12 cellular contexts compared by ENCODE assay signal in the genomic region with DNA sequence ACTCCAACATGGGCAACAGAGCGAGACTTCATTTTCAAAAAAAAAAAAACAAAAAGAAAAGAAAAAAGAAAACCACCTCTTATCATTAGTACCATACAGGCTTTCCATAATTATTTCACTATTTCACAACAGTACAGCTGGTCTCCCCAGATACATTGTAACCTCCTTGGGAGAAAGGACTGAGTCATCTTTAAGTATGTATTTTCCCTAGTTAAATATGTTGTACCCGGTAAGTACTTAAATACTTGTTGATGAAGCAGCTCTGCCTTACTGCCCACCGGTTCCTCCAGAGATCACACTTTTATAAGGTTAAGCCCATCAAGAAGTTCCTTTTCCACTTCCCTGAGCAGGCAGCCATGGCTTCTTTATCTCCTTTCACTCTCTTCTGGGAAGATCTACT.
A peak's percentile ranks its signal among the peaks of the same experiment; 100 is the strongest.
DNase-seq lines count a peak whose midpoint lies in the region; ATAC-seq and TF ChIP-seq lines count a peak whose summit lies in the region.
"Had no signal": no experiment of that assay in that cellular context is flagged by ENCODE, and none has a peak within 500 bp of the region (broad histone marks: within the 10 kb centered on the region; RNA-seq: fewer than 3 reads in every experiment).

No MANE protein-coding gene starts in this region.

- no peak overlapping the region for H2AFZ ChIP-seq in OCI-LY7 (ENCODE audit: low read length)

- H3K9me2 ChIP-seq in OCI-LY7 (ENCODE audit: insufficient read depth, low read length), result no peaks in the 10 kb centered on the region

- intact Hi-C loops in OCI-LY7 (cut with micrococcal nuclease; ENCODE audit: unreplicated experiment), result loop anchor here (5.0 kb wide), 1 partner anchor 243 kb away; no protein-coding TSS in a partner anchor
- intact Hi-C loops in posterior vena cava (cut with DNase I), result no loop called here

- H3K36me3 ChIP-seq in BJ (ENCODE audit: control insufficient read depth, insufficient read depth, low read length) (no peaks in the 10 kb centered on the region), OCI-LY7 (ENCODE audit: insufficient read depth, low read length) (no peaks in the 10 kb centered on the region)

- H3K27me3 ChIP-seq in BJ (ENCODE audit: control insufficient read depth, insufficient read depth, low read length), result no peaks in the 10 kb centered on the region

- no peak overlapping the region for H3K4me3 ChIP-seq in BJ (ENCODE audit: low read depth, low read length)
- H3K4me3 ChIP-seq in OCI-LY7 (ENCODE audit: low read depth, low read length, poor library complexity, severe bottlenecking), result no peak overlapping the region
- no peak overlapping the region for H3K4me3 ChIP-seq in fibroblast of mammary gland (ENCODE audit: control insufficient read depth, low read depth, low read length)

- DNase-seq in BJ (ENCODE audit: low read depth), result peak; percentile 33
- no peak for DNase-seq in OCI-LY7 (ENCODE audit: low spot score)
- peak; percentile 79 for DNase-seq in fibroblast of mammary gland (ENCODE audit: low read depth)
- no peak for DNase-seq in posterior vena cava (ENCODE audit: low spot score)
- DNase-seq in activated CD4-positive, CD25-positive, alpha-beta regulatory T cell treated with anti-CD3 and anti-CD28 coated beads, Interleukin-2, amount 50 U/mL, for 72 hours, result no peak
- DNase-seq in NCI-H510A treated with DMSO at 0.1 percent for 48 hours (lab: John Stamatoyannopoulos, UW), result no peak
- no peak for DNase-seq in activated naive CD4-positive, alpha-beta T cell treated with anti-CD3 and anti-CD28 coated beads, Interleukin-2, amount 50 U/mL, for 16 hours
- DNase-seq: activated T-cell treated with anti-CD3 and anti-CD28 coated beads, Interleukin-2, amount 50 U/mL, for 1 hour; CD4-positive, alpha-beta memory T cell; NCI-H1092; stimulated activated CD4-positive, alpha-beta T cell treated with anti-CD3 and anti-CD28 coated beads, Interleukin-12 subunit alpha, Interleukin-12 subunit beta, amount 100 ng/mL, for 4 hours had no signal

- ATAC-seq in GM21825 (IDR thresholded peaks at IDR 0.05; ENCODE audit: unreplicated experiment), result peak; percentile 10

- no peaks in the 10 kb centered on the region for H3K79me2 ChIP-seq in OCI-LY7 (ENCODE audit: insufficient read depth, low read depth, low read length)

- BruUV-seq in OCI-LY7 (replicated peaks; lab: Mats Ljungman, UMichigan), result no TSS peak

- peak overlapping the region; percentile 33; the same call in 1 of the 2 replicates for H3K4me2 ChIP-seq in OCI-LY7 (ENCODE audit: low read length)

- no peaks in the 10 kb centered on the region for H3K9me3 ChIP-seq in OCI-LY7 (ENCODE audit: low read length)

- TF ChIP-seq CTCF in BJ (IDR thresholded peaks at IDR 0.05; ENCODE audit: insufficient read depth, low read depth, low read length), result no peak
- TF ChIP-seq CTCF in OCI-LY7 (conservative IDR thresholded peaks at IDR 0.05; ENCODE audit: low read length), result no peak
- no peak for TF ChIP-seq CTCF in fibroblast of mammary gland (conservative IDR thresholded peaks at IDR 0.05; ENCODE audit: control insufficient read depth, insufficient read depth, low read depth, low read length)

- POLR2A ChIA-PET in BJ (lab: Charles Lee), result no interaction called here
- POLR2A ChIA-PET in OCI-LY7 (lab: Charles Lee), result interaction anchor here (0.6 to 0.7 kb wide), 2 partner anchors 119 to 1415 kb away, joined by 4 read pairs; no protein-coding TSS in a partner anchor

- H3K27ac ChIP-seq in OCI-LY7 (ENCODE audit: low read depth, low read length, poor library complexity, severe bottlenecking), result peak overlapping the region; percentile 27

- CTCF ChIA-PET in BJ (lab: Yijun Ruan, JAX) (interaction anchor here (1.1 to 1.2 kb wide), 2 partner anchors 14 to 18 kb away, joined by 3 read pairs; no protein-coding TSS in a partner anchor), OCI-LY7 (lab: Charles Lee; ENCODE audit: unreplicated experiment) (no interaction called here)

- H3K4me1 ChIP-seq in OCI-LY7 (ENCODE audit: insufficient read depth, low read length, poor library complexity, severe bottlenecking), result peaks cover 15% of the 10 kb centered on the region

- H4K20me1 ChIP-seq in OCI-LY7 (ENCODE audit: insufficient read depth, low read length), result no peaks in the 10 kb centered on the region

Comparison
In these comparisons a context has a peak if more than half of its experiments do, and no peak if none do; other contexts are left out.
1. DNase-seq: peak in BJ (single experiment) and fibroblast of mammary gland (single experiment); none in OCI-LY7 (single experiment), posterior vena cava (single experiment), activated CD4-positive, CD25-positive, alpha-beta regulatory T cell treated with anti-CD3 and anti-CD28 coated beads, Interleukin-2, amount 50 U/mL, for 72 hours (single experiment), NCI-H510A treated with DMSO at 0.1 percent for 48 hours (single experiment) and activated naive CD4-positive, alpha-beta T cell treated with anti-CD3 and anti-CD28 coated beads, Interleukin-2, amount 50 U/mL, for 16 hours (single experiment).